9 cellular contexts compared by ENCODE assay signal in the genomic region with DNA sequence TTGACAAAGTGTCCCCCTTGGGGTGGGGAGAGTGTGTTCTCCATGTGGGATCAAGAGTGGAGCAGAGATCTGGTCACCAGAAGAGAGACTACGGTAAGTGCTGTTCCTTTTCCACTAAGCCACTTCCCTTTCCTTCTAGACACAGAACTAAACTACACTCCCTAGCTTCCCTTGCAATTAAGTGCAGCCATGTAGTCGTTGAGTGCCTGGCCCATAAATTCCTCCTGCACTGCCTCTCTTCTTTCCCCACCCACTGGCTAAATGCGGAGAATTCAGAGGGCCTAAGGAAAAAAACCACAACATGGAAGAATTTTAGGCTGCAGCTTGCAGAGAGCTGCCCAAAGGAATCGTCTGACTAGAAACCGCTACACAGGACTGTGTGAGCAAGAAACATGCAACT. TPM values are rescaled to one million over a fixed set of nuclear protein-coding genes. Genes with fewer than 3 reads are reported as not detected.
A peak's percentile ranks its signal among the peaks of the same experiment; 100 is the strongest.
DNase-seq lines count a peak whose midpoint lies in the region; ATAC-seq and TF ChIP-seq lines count a peak whose summit lies in the region.
"Had no signal": no experiment of that assay in that cellular context is flagged by ENCODE, and none has a peak within 500 bp of the region (broad histone marks: within the 10 kb centered on the region; RNA-seq: fewer than 3 reads in every experiment).

No MANE protein-coding gene starts in this region.

- H3K56ac ChIP-seq in IMR-90 (ENCODE audit: extremely low read depth, insufficient read depth, low read length): no peak overlapping the region

- peak overlapping the region; percentile 63 for H4K5ac ChIP-seq in IMR-90 (ENCODE audit: low read depth, low read length)

- POLR2A ChIA-PET in IMR-90 (lab: Charles Lee; ENCODE audit: unreplicated experiment): no interaction called here

- H4K20me1 ChIP-seq in IMR-90 (ENCODE audit: insufficient read depth, low read length): peaks cover 6% of the 10 kb centered on the region; the same call in 1 of the 2 replicates

- no peaks in the 10 kb centered on the region for H3K9me3 Mint-ChIP-seq in activated naive CD8-positive, alpha-beta T cell (ENCODE audit: low read depth)

- peaks cover 29 to 62% of the 10 kb centered on the region in 2 experiments for H3K79me1 ChIP-seq in IMR-90 (ENCODE audit: low read depth in 1 of 2, low read length in 2 of 2)

- CTCF ChIA-PET in IMR-90 (lab: Yijun Ruan, JAX): no interaction called here

- H3K27ac Mint-ChIP-seq in activated naive CD8-positive, alpha-beta T cell: no peak overlapping the region

- H2BK5ac ChIP-seq in IMR-90 (ENCODE audit: low read depth, low read length, poor library complexity, severe bottlenecking): peak overlapping the region; percentile 16

- H3K36me3 ChIP-seq in IMR-90 (ENCODE audit: control insufficient read depth, insufficient read depth, low read length) (peaks cover 9% of the 10 kb centered on the region), muscle layer of duodenum (ENCODE audit: control insufficient read depth in 1 of 2, insufficient read depth in 2 of 2, low read length in 2 of 2) (peaks cover 3 to 4% of the 10 kb centered on the region in 2 donors)

- no peak for TF ChIP-seq CTCF in IMR-90 (conservative IDR thresholded peaks at IDR 0.05; ENCODE audit: low read depth, low read length)

- peak overlapping the region; percentile 91 for H3K4me3 Mint-ChIP-seq in activated naive CD8-positive, alpha-beta T cell

- H3K4me3 ChIP-seq in IMR-90 (ENCODE audit: insufficient read depth, low read depth, low read length): no peak overlapping the region; the same call in 1 of the 2 replicates
- peak overlapping the region; percentile 85 to 97 for H3K4me3 ChIP-seq in muscle layer of duodenum (ENCODE audit: low read depth in 1 of 2, low read length in 2 of 2)

- H3K27ac ChIP-seq in IMR-90 (ENCODE audit: insufficient read depth, low read length) (peak overlapping the region; percentile 35; the same call in 1 of the 2 replicates), muscle layer of duodenum (ENCODE audit: low read length) (no peak overlapping the region)

- no peaks in the 10 kb centered on the region for H3K27me3 Mint-ChIP-seq in activated naive CD8-positive, alpha-beta T cell

- peak overlapping the region; percentile 57; the same call in 1 of the 2 replicates for H2BK120ac ChIP-seq in IMR-90 (ENCODE audit: low read depth, low read length)

- WGBS in IMR-90 (ENCODE audit: extremely low coverage in 2 of 2, insufficient read length in 1 of 2), 2 experiments: no CpG with 5 or more reads among the region's 5 CpGs

- H3K23ac ChIP-seq in IMR-90 (ENCODE audit: low read depth, low read length): peak overlapping the region; percentile 80; the same call in 1 of the 2 replicates

- 0 out of 2 replicates have a peak overlapping the region, but pooled peaks have one; percentile 5 for H2BK20ac ChIP-seq in IMR-90 (ENCODE audit: low read depth, low read length)

- H2AFZ ChIP-seq in IMR-90 (replicated peaks; ENCODE audit: low read length, poor library complexity): no peak overlapping the region

- no TSS peak for BruUV-seq in IMR-90 (replicated peaks; lab: Mats Ljungman, UMichigan)

- TF ChIP-seq RAD21 in IMR-90 (IDR thresholded peaks at IDR 0.05; ENCODE audit: low read length): no peak

- in situ Hi-C loops in IMR-90 (cut with MboI; ENCODE audit: low sequenced_read_pairs): no loop called here

- peak overlapping the region; percentile 35 for H3K4ac ChIP-seq in IMR-90 (ENCODE audit: low read depth, low read length)

- ATAC-seq in IMR-90 (ENCODE audit: low read depth): no peak

- H2AK9ac ChIP-seq in IMR-90 (replicated peaks; ENCODE audit: low read depth, low read length, poor library complexity): no peak overlapping the region

- dilution Hi-C loops in IMR-90 (cut with HindIII; ENCODE audit: low sequenced_read_pairs, unreplicated experiment): no loop called here

- peak overlapping the region; percentile 48 for H4K91ac ChIP-seq in IMR-90 (ENCODE audit: insufficient read depth, low read depth, low read length)

- H3K18ac ChIP-seq in IMR-90 (ENCODE audit: low read depth, low read length): no peak overlapping the region

- H3K4me1 Mint-ChIP-seq in activated naive CD8-positive, alpha-beta T cell (ENCODE audit: low read depth): peaks cover 39% of the 10 kb centered on the region

- DNase-seq in CD1c-positive myeloid dendritic cell (ENCODE audit: extremely low spot score): peak; percentile 40
- DNase-seq in IMR-90: peak; percentile 29
- DNase-seq in hypothalamus (lab: John Stamatoyannopoulos, UW): no peak
- no peak for DNase-seq in NCI-H446 treated with DMSO at 0.1 percent for 48 hours (lab: John Stamatoyannopoulos, UW)
- no peak for DNase-seq in NCI-H1436 treated with DMSO at 0.1 percent for 48 hours (lab: John Stamatoyannopoulos, UW)
- no peak for DNase-seq in DMS53 (lab: John Stamatoyannopoulos, UW)
- DNase-seq: foreskin melanocyte had no signal

- H3K4me1 ChIP-seq in IMR-90 (ENCODE audit: control insufficient read depth, insufficient read depth, low read length) (peaks cover 9% of the 10 kb centered on the region), muscle layer of duodenum (ENCODE audit: control insufficient read depth in 1 of 2, insufficient read depth in 2 of 2, low read length in 2 of 2) (peaks cover 25 to 31% of the 10 kb centered on the region in 2 donors)

- H3K36me3 Mint-ChIP-seq in activated naive CD8-positive, alpha-beta T cell: peaks cover 10% of the 10 kb centered on the region

- peak overlapping the region; percentile 31 to 66; a peak in 2 of 4 replicates for H4K8ac ChIP-seq in IMR-90 (ENCODE audit: low read depth in 2 of 2, low read length in 2 of 2)

- no peak overlapping the region for H2AK5ac ChIP-seq in IMR-90 (ENCODE audit: low read depth, low read length)

- no peaks in the 10 kb centered on the region for H3K9me3 ChIP-seq in IMR-90 (ENCODE audit: control insufficient read depth, insufficient read depth, low read length)
- H3K9me3 ChIP-seq in muscle layer of duodenum (ENCODE audit: control insufficient read depth in 1 of 2, low read length in 2 of 2): no peaks in the 10 kb centered on the region

- no peak for TF ChIP-seq POLR2A in IMR-90 (IDR thresholded peaks at IDR 0.05; ENCODE audit: low read depth, low read length)

- H3K9ac ChIP-seq in IMR-90 (ENCODE audit: low read depth, low read length): peak overlapping the region; percentile 1

- peak overlapping the region; percentile 63 for H3K4me2 ChIP-seq in IMR-90 (ENCODE audit: low read depth, low read length)

- intact Hi-C loops in IMR-90 (cut with micrococcal nuclease): loop anchor here (2.0 to 5.0 kb wide), 3 partner anchors 45 to 448 kb away; a partner anchor contains a TSS

- no peak overlapping the region for H3K14ac ChIP-seq in IMR-90 (replicated peaks; ENCODE audit: low read depth, low read length)

- peaks cover 9% of the 10 kb centered on the region; the same call in 1 of the 2 replicates for H3K9me1 ChIP-seq in IMR-90 (ENCODE audit: insufficient read depth, low read length)

- H3K27me3 ChIP-seq in IMR-90 (ENCODE audit: control insufficient read depth, insufficient read depth, low read length): no peaks in the 10 kb centered on the region
- no peaks in the 10 kb centered on the region for H3K27me3 ChIP-seq in muscle layer of duodenum (ENCODE audit: low read depth, low read length)

- H2BK15ac ChIP-seq in IMR-90 (ENCODE audit: low read depth, low read length): no peak overlapping the region

TF ChIP-seq in IMR-90, 13 proteins besides CTCF, POLR2A, EP300 and RAD21 (continues in another document):
- TF ChIP-seq SMC3 (IDR thresholded peaks at IDR 0.05; ENCODE audit: low read depth, low read length) (no peak), BHLHE40 (IDR thresholded peaks at IDR 0.05; ENCODE audit: low read depth, low read length) (no peak), MAFK (IDR thresholded peaks at IDR 0.05; ENCODE audit: low read depth, low read length) (no peak), MAZ (IDR thresholded peaks at IDR 0.05; ENCODE audit: borderline replicate concordance, low read depth, low read length) (no peak), CEBPB (IDR thresholded peaks at IDR 0.05; ENCODE audit: low read depth, low read length) (no peak), NFE2L2 (IDR thresholded peaks at IDR 0.05; ENCODE audit: low read depth, low read length) (no peak)
- TF ChIP-seq, protein P1, sequence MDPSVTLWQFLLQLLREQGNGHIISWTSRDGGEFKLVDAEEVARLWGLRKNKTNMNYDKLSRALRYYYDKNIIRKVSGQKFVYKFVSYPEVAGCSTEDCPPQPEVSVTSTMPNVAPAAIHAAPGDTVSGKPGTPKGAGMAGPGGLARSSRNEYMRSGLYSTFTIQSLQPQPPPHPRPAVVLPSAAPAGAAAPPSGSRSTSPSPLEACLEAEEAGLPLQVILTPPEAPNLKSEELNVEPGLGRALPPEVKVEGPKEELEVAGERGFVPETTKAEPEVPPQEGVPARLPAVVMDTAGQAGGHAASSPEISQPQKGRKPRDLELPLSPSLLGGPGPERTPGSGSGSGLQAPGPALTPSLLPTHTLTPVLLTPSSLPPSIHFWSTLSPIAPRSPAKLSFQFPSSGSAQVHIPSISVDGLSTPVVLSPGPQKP (IDR thresholded peaks at IDR 0.05; ENCODE audit: borderline replicate concordance, low read depth, low read length): no peak

RNA-seq across cellular contexts. Expression of a gene that starts 1.5 kb away (rescaled TPM):
- 7.0 and 7.8 TPM in 2 replicates for total RNA-seq in IMR-90 (2012; rRNA removed)
- polyA plus RNA-seq in IMR-90 (2012; rRNA removed): 18.1 and 18.5 TPM in 2 replicates
- 6.0 and 7.7 TPM in 2 replicates for polyA plus RNA-seq in IMR-90 (2012; cell fraction: cytosol; rRNA removed)
- polyA plus RNA-seq in IMR-90 (2012; cell fraction: nucleus; rRNA removed; ENCODE audit: low replicate concordance): 206 and 209 TPM in 2 replicates

RNA-seq across cellular contexts. Expression of a gene that starts 1.6 kb away (rescaled TPM):
- 26.7 and 44.2 TPM in 2 replicates for total RNA-seq in IMR-90 (2012; rRNA removed)
- 19.7 and 21.4 TPM in 2 replicates for polyA plus RNA-seq in IMR-90 (2012; rRNA removed)
- polyA plus RNA-seq in IMR-90 (2012; cell fraction: cytosol; rRNA removed): 11.0 and 13.3 TPM in 2 replicates
- polyA plus RNA-seq in IMR-90 (2012; cell fraction: nucleus; rRNA removed; ENCODE audit: low replicate concordance): 5.3 and 6.7 TPM in 2 replicates

RNA-seq across cellular contexts. Expression of a gene that starts 24.0 kb away (rescaled TPM):
- 7.3 and 12.2 TPM in 2 replicates for total RNA-seq in IMR-90 (2012; rRNA removed)
- polyA plus RNA-seq in IMR-90 (2012; rRNA removed): 12.5 and 15.9 TPM in 2 replicates
- polyA plus RNA-seq in IMR-90 (2012; cell fraction: cytosol; rRNA removed): 3.2 and 4.7 TPM in 2 replicates
- polyA plus RNA-seq in IMR-90 (2012; cell fraction: nucleus; rRNA removed; ENCODE audit: low replicate concordance): 4.1 and 54.3 TPM in 2 replicates

RNA-seq across cellular contexts. Expression of a gene that starts 51.1 kb away (rescaled TPM):
- 0.36 and 1.1 TPM in 2 replicates for total RNA-seq in IMR-90 (2012; rRNA removed)
- polyA plus RNA-seq in IMR-90 (2012; rRNA removed): 0.32 and 0.44 TPM in 2 replicates
- polyA plus RNA-seq in IMR-90 (2012; cell fraction: cytosol; rRNA removed): 0.05 TPM in 2 replicates
- polyA plus RNA-seq in IMR-90 (2012; cell fraction: nucleus; rRNA removed; ENCODE audit: low replicate concordance): 0.22 and 1.4 TPM in 2 replicates

RNA-seq across cellular contexts. Expression of a gene that starts 51.1 kb away (rescaled TPM):
- 15.1 and 17.2 TPM in 2 replicates for total RNA-seq in IMR-90 (2012; rRNA removed)
- 25.4 and 26.1 TPM in 2 replicates for polyA plus RNA-seq in IMR-90 (2012; rRNA removed)
- polyA plus RNA-seq in IMR-90 (2012; cell fraction: cytosol; rRNA removed): 16.5 and 18.7 TPM in 2 replicates
- 146 and 180 TPM in 2 replicates for polyA plus RNA-seq in IMR-90 (2012; cell fraction: nucleus; rRNA removed; ENCODE audit: low replicate concordance)

Comparison
In these comparisons a context has a peak if more than half of its experiments do, and no peak if none do; other contexts are left out.
1. DNase-seq: peak in CD1c-positive myeloid dendritic cell (single experiment) and IMR-90 (single experiment); none in hypothalamus (0 of 51), NCI-H446 treated with DMSO at 0.1 percent for 48 hours (single experiment), NCI-H1436 treated with DMSO at 0.1 percent for 48 hours (single experiment) and DMS53 (single experiment).